1 cellular context compared by ENCODE assay signal in genomic region chr2:218858671-218859555, GRCh38.
TF ChIP-seq lines count a peak whose summit lies in the region.

No MANE protein-coding gene starts in this region.

TF ChIP-seq in HCT116, 20 proteins besides CTCF, POLR2A, EP300 and RAD21 (continued from another document):
- TF ChIP-seq MAX (IDR thresholded peaks at IDR 0.05) (no peak), REST (IDR thresholded peaks at IDR 0.05; ENCODE audit: low read depth) (no peak), TCF7L2 (IDR thresholded peaks at IDR 0.05; ENCODE audit: borderline replicate concordance, extremely low read depth, insufficient read depth, insufficient read length) (no peak), ELF1 (IDR thresholded peaks at IDR 0.05; ENCODE audit: borderline replicate concordance, low read depth) (no peak), FOSL1 (IDR thresholded peaks at IDR 0.05; ENCODE audit: low read depth) (no peak)
